1 cellular context compared by ENCODE assay signal in genomic region chr12:1204581-1205121, GRCh38.
TF ChIP-seq lines count a peak whose summit lies in the region.

No MANE protein-coding gene starts in this region.

TF ChIP-seq in GM12878, 131 proteins besides CTCF, POLR2A, EP300 and RAD21 (continued from another document and continues in another):
- no peak for TF ChIP-seq E4F1 (IDR thresholded peaks at IDR 0.05; ENCODE audit: borderline replicate concordance, partially characterized antibody)
- no peak for TF ChIP-seq EGR1 (IDR thresholded peaks at IDR 0.05; ENCODE audit: borderline replicate concordance in 1 of 2, low read depth in 2 of 2, low read length in 2 of 2)
- TF ChIP-seq SIX5 (IDR thresholded peaks at IDR 0.05; ENCODE audit: low read depth, low read length, severe bottlenecking): no peak
- no peak for TF ChIP-seq KAT2A (conservative IDR thresholded peaks at IDR 0.05; ENCODE audit: control insufficient read depth, low read depth, low read length)
- TF ChIP-seq ATF3 (IDR thresholded peaks at IDR 0.05; ENCODE audit: borderline replicate concordance, extremely low read depth, low read depth, low read length): no peak
- TF ChIP-seq CHD4 (IDR thresholded peaks at IDR 0.05): no peak
- TF ChIP-seq RFX5 (IDR thresholded peaks at IDR 0.05; ENCODE audit: low read depth, low read length): no peak
- no peak for TF ChIP-seq NFYA (IDR thresholded peaks at IDR 0.05; ENCODE audit: borderline replicate concordance, low read depth, low read length)
- no peak for TF ChIP-seq IRF5 (IDR thresholded peaks at IDR 0.05; ENCODE audit: borderline replicate concordance)
- no peak for TF ChIP-seq TBL1XR1 (IDR thresholded peaks at IDR 0.05; ENCODE audit: low read depth, low read length)
- no peak for TF ChIP-seq IKZF1 (conservative IDR thresholded peaks at IDR 0.05)
- TF ChIP-seq ZNF687 (IDR thresholded peaks at IDR 0.05): no peak
- TF ChIP-seq STAT3 (IDR thresholded peaks at IDR 0.05; ENCODE audit: low read depth, low read length): no peak
- no peak for TF ChIP-seq HDAC6 (IDR thresholded peaks at IDR 0.05; ENCODE audit: unreplicated experiment)
- no peak; the same call in 1 of the 2 replicates for TF ChIP-seq PKNOX1 (IDR thresholded peaks at IDR 0.05)
- TF ChIP-seq MEF2B (IDR thresholded peaks at IDR 0.05; ENCODE audit: partially characterized antibody, poor library complexity, severe bottlenecking): peak; percentile 55
- TF ChIP-seq NR2F1 (conservative IDR thresholded peaks at IDR 0.05): no peak
- TF ChIP-seq FOXM1 (IDR thresholded peaks at IDR 0.05; ENCODE audit: low read depth, low read length): no peak
- TF ChIP-seq SMARCA5 (IDR thresholded peaks at IDR 0.05): no peak
- TF ChIP-seq RELB (IDR thresholded peaks at IDR 0.05; ENCODE audit: low read depth): no peak
- TF ChIP-seq PAX5 (IDR thresholded peaks at IDR 0.05; ENCODE audit: borderline replicate concordance, low read depth, low read length): peak; percentile 70
- no peak for TF ChIP-seq SREBF2 (IDR thresholded peaks at IDR 0.05; ENCODE audit: low read length)
- no peak for TF ChIP-seq POLR2AphosphoS5 (IDR thresholded peaks at IDR 0.05; ENCODE audit: low read length)
- no peak for TF ChIP-seq NKRF (conservative IDR thresholded peaks at IDR 0.05)
- no peak for TF ChIP-seq HCFC1 (IDR thresholded peaks at IDR 0.05; ENCODE audit: low read length)
- no peak for TF ChIP-seq LARP7 (IDR thresholded peaks at IDR 0.05)
- TF ChIP-seq STAT1 (conservative IDR thresholded peaks at IDR 0.05): no peak
- 0 out of 2 replicates have a peak, but pooled peaks have one; percentile 12 for TF ChIP-seq NBN (IDR thresholded peaks at IDR 0.05)
- TF ChIP-seq GATAD2B (conservative IDR thresholded peaks at IDR 0.05; ENCODE audit: low read depth): no peak
- 0 out of 2 replicates have a peak, but pooled peaks have one; percentile 49 for TF ChIP-seq ATF2 (IDR thresholded peaks at IDR 0.05; ENCODE audit: low read length)
- TF ChIP-seq DPF2 (IDR thresholded peaks at IDR 0.05): no peak
- TF ChIP-seq IRF4 (IDR thresholded peaks at IDR 0.05; ENCODE audit: low read depth, low read length): no peak
- TF ChIP-seq SREBF1 (IDR thresholded peaks at IDR 0.05; ENCODE audit: low read length): no peak
- no peak for TF ChIP-seq SIN3A (IDR thresholded peaks at IDR 0.05; ENCODE audit: low read depth, low read length)
- TF ChIP-seq WRNIP1 (IDR thresholded peaks at IDR 0.05; ENCODE audit: borderline replicate concordance, low read depth, low read length): no peak
- TF ChIP-seq FOXK2 (IDR thresholded peaks at IDR 0.05): no peak
- TF ChIP-seq SMC3 (IDR thresholded peaks at IDR 0.05; ENCODE audit: borderline replicate concordance, low read length): no peak
- no peak for TF ChIP-seq ZNF207 (IDR thresholded peaks at IDR 0.05; ENCODE audit: borderline replicate concordance)
- TF ChIP-seq TCF12 (IDR thresholded peaks at IDR 0.05; ENCODE audit: low read depth, low read length): no peak
- TF ChIP-seq SUZ12 (IDR thresholded peaks at IDR 0.05; ENCODE audit: unreplicated experiment): no peak
- no peak for TF ChIP-seq PML (IDR thresholded peaks at IDR 0.05; ENCODE audit: low read length)
- TF ChIP-seq ZBTB33 (IDR thresholded peaks at IDR 0.05): no peak
- TF ChIP-seq MEF2A (IDR thresholded peaks at IDR 0.05; ENCODE audit: insufficient read depth, low read depth, low read length): peak; percentile 81
- no peak for TF ChIP-seq IRF3 (IDR thresholded peaks at IDR 0.05)
- no peak for TF ChIP-seq SKIL (IDR thresholded peaks at IDR 0.05; ENCODE audit: low read depth, poor library complexity, severe bottlenecking)
